Comparison of ENCODE assay signal across 9 cellular contexts in the genomic region with DNA sequence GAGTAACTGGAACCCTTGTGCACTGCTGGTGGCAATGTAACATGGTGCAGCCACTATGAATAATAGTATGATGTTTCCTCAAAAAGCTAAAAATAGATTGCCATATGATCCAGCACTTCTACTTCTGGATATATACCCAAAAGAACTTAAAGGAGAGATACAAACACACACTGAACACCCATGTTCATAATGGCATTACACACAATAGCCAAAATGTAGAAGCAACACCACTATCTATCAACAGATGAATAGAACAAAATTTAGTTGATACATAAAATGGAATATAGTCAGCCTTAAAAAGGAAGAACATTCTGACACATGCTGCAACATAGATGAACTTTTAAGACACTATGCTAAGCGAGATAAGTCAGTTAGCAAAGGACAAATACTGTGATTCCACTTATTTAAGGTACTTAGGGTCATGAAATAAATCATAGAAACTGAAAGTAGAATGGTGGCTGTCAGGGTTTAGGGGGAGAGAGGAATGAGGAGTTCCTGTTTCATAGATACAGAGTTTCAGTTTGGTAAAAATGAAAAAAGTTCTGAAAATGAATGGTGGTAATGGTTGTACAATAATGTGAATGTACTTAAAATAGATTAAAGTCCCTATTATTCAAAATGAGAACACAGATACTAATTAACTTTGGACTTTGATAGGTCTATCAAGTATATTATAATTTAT. TPM values are rescaled to one million over a fixed set of nuclear protein-coding genes. Genes with fewer than 3 reads are reported as not detected.
A peak's percentile ranks its signal among the peaks of the same experiment; 100 is the strongest.
DNase-seq lines count a peak whose midpoint lies in the region; ATAC-seq, FAIRE-seq and TF ChIP-seq lines count a peak whose summit lies in the region.
"Had no signal": no experiment of that assay in that cellular context is flagged by ENCODE, and none has a peak within 500 bp of the region (broad histone marks: within the 10 kb centered on the region; RNA-seq: fewer than 3 reads in every experiment).

No MANE protein-coding gene starts in this region.

- H3K27me3 ChIP-seq in DOHH2 (ENCODE audit: control insufficient read depth, low read length) (no peaks in the 10 kb centered on the region), hepatocyte (no peaks in the 10 kb centered on the region)

- peaks cover 5% of the 10 kb centered on the region for H3K4me1 ChIP-seq in DOHH2 (ENCODE audit: control insufficient read depth, low read length)
- H3K4me1 ChIP-seq in hepatocyte (ENCODE audit: insufficient read depth), result peaks cover 10% of the 10 kb centered on the region
- peaks cover 0 to 5% of the 10 kb centered on the region in 2 donors for H3K4me1 ChIP-seq in kidney (ENCODE audit: control insufficient read depth in 1 of 2, insufficient read depth in 1 of 2, low read depth in 1 of 2, low read length in 2 of 2)

- peak overlapping the region; percentile 24; the same call in 1 of the 2 replicates for H3K4me2 ChIP-seq in DOHH2 (ENCODE audit: low read length)
- H3K4me2 ChIP-seq in hepatocyte, result no peak overlapping the region

- peaks cover 35% of the 10 kb centered on the region for H3K4me1 Mint-ChIP-seq in activated T-helper 17 cell treated with anti-CD3 and anti-CD28 coated beads, Interleukin-2, amount 50 U/mL, for 72 hours

- H3K9me3 Mint-ChIP-seq in activated T-helper 17 cell treated with anti-CD3 and anti-CD28 coated beads, Interleukin-2, amount 50 U/mL, for 72 hours, result no peaks in the 10 kb centered on the region

- intact Hi-C loops in kidney (cut with DNase I), result no loop called here

- H2AFZ ChIP-seq in hepatocyte, result no peak overlapping the region

- H3K36me3 ChIP-seq in DOHH2 (ENCODE audit: control insufficient read depth, low read length) (no peaks in the 10 kb centered on the region), hepatocyte (replicated peaks; ENCODE audit: insufficient read depth, low read depth) (no peaks in the 10 kb centered on the region), kidney (ENCODE audit: control insufficient read depth in 1 of 2, insufficient read depth in 2 of 2, low read length in 2 of 2) (peaks cover 0 to 2% of the 10 kb centered on the region in 2 donors)

- no peaks in the 10 kb centered on the region for H3K36me3 Mint-ChIP-seq in activated T-helper 17 cell treated with anti-CD3 and anti-CD28 coated beads, Interleukin-2, amount 50 U/mL, for 72 hours (ENCODE audit: low read depth)

- TF ChIP-seq CTCF in DOHH2 (IDR thresholded peaks at IDR 0.05; ENCODE audit: low read depth, low read length, poor library complexity, severe bottlenecking), result no peak
- no peak for TF ChIP-seq CTCF in hepatocyte (IDR thresholded peaks at IDR 0.05; ENCODE audit: poor library complexity)
- TF ChIP-seq CTCF in kidney (IDR thresholded peaks at IDR 0.05; ENCODE audit: borderline replicate concordance, extremely low read depth, insufficient read depth), result no peak

- no peak for FAIRE-seq in kidney (lab: Jason Lieb, UNC)

- no peak for DNase-seq in hepatocyte (ENCODE audit: low spot score)
- DNase-seq in hippocampal formation (lab: John Stamatoyannopoulos, UW), result no peak
- no peak for DNase-seq in kidney
- DNase-seq in HUDEP-2 (lab: John Stamatoyannopoulos, UW; ENCODE audit: unreplicated experiment in 76 of 76), result no peak

- H3K27me3 Mint-ChIP-seq in activated T-helper 17 cell treated with anti-CD3 and anti-CD28 coated beads, Interleukin-2, amount 50 U/mL, for 72 hours, result no peaks in the 10 kb centered on the region

- H3K27ac ChIP-seq in DOHH2 (ENCODE audit: low read depth, low read length), result no peak overlapping the region
- no peak overlapping the region for H3K27ac ChIP-seq in hepatocyte
- no peak overlapping the region for H3K27ac ChIP-seq in kidney (ENCODE audit: low read depth in 2 of 2, low read length in 2 of 2)
- H3K27ac ChIP-seq: SK-N-MC had no signal

- H4K20me1 ChIP-seq in DOHH2 (ENCODE audit: control insufficient read depth, insufficient read depth, low read depth, low read length) (no peaks in the 10 kb centered on the region), hepatocyte (ENCODE audit: insufficient read depth, poor library complexity, severe bottlenecking) (no peaks in the 10 kb centered on the region)

- H3K27ac Mint-ChIP-seq in activated T-helper 17 cell treated with anti-CD3 and anti-CD28 coated beads, Interleukin-2, amount 50 U/mL, for 72 hours, result no peak overlapping the region

- no peaks in the 10 kb centered on the region for H3F3A ChIP-seq in DOHH2 (ENCODE audit: control insufficient read depth, insufficient read depth)

- WGBS in hepatocyte (ENCODE audit: low lambda C conversion rate, missing lambda C conversion rate), result 97% methylated on average over 1 of the region's 1 CpG

- H3K4me3 Mint-ChIP-seq in activated T-helper 17 cell treated with anti-CD3 and anti-CD28 coated beads, Interleukin-2, amount 50 U/mL, for 72 hours, result peak overlapping the region; percentile 49

- no peaks in the 10 kb centered on the region for H3K9me2 ChIP-seq in DOHH2 (replicated peaks; ENCODE audit: control insufficient read depth, low read length)
- no peaks in the 10 kb centered on the region for H3K9me2 ChIP-seq in hepatocyte (replicated peaks; ENCODE audit: insufficient read depth)

- peak; percentile 92 for ATAC-seq in GM19397 (IDR thresholded peaks at IDR 0.05; ENCODE audit: unreplicated experiment)
- peak; percentile 97 for ATAC-seq in HG03159 (IDR thresholded peaks at IDR 0.05; ENCODE audit: unreplicated experiment)
- ATAC-seq in activated T-helper 17 cell treated with anti-CD3 and anti-CD28 coated beads, Interleukin-2, amount 50 U/mL, for 72 hours (replicated peaks), result peak; percentile 95

- H3K9me3 ChIP-seq in DOHH2 (ENCODE audit: control insufficient read depth, insufficient read depth, low read length) (no peaks in the 10 kb centered on the region), hepatocyte (ENCODE audit: low read depth) (no peaks in the 10 kb centered on the region), kidney (ENCODE audit: control insufficient read depth in 1 of 2, low read length in 2 of 2) (peaks cover 0 to 5% of the 10 kb centered on the region in 2 donors)

- no peak overlapping the region for H3K4me3 ChIP-seq in DOHH2 (ENCODE audit: low read length)
- H3K4me3 ChIP-seq in hepatocyte, result no peak overlapping the region
- no peak overlapping the region for H3K4me3 ChIP-seq in kidney (ENCODE audit: low read length in 2 of 2)
- H3K4me3 ChIP-seq: SK-N-MC had no signal

- H3K79me2 ChIP-seq in DOHH2 (ENCODE audit: control insufficient read depth, low read length) (no peaks in the 10 kb centered on the region), hepatocyte (peaks cover 8% of the 10 kb centered on the region)

- no peak overlapping the region for H3K9ac ChIP-seq in kidney (ENCODE audit: low read length in 2 of 2)

RNA-seq across cellular contexts. Expression of a gene that starts 59.5 kb away (rescaled TPM):
- under 1 TPM; 0.43 to 0.71 TPM for total RNA-seq in activated T-helper 17 cell treated with anti-CD3 and anti-CD28 coated beads, Interleukin-2, amount 50 U/mL, for 72 hours
- total RNA-seq in hepatocyte, result 0.72 and 0.77 TPM in 2 replicates
- 0.15 TPM in 1 of 2 replicates, not detected in the other for polyA plus RNA-seq in hepatocyte
- total RNA-seq in kidney, result 0.85 TPM
- polyA plus RNA-seq in kidney (ENCODE audit: insufficient read depth, low read depth, low replicate concordance), result 0.15 TPM
